Comparison of ENCODE assay signal across 2 cellular contexts in the genomic region with DNA sequence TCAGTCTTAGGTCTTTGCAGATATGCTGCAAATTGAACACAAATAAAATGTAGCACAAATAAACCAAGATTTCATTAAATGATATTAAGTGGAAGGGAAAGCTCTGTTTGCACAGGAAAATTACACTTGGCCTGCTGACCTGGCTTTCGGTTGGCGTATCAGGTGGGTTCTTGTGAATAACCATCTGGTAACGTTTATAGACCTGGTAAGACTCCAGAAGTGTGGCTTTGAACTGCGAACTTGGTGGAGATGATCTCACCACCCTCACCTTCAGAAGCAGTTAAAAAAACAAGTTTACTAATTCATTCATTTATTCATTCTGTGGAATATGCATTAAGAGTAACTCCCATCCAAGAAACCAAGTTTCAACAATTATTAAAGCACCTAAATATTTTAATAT.
TF ChIP-seq lines count a peak whose summit lies in the region.

No MANE protein-coding gene starts in this region.

TF ChIP-seq in HEK293, 187 proteins besides CTCF, POLR2A, EP300 and RAD21:
- no peak for TF ChIP-seq KLF8 (tag by site-specific recombination; IDR thresholded peaks at IDR 0.05)
- no peak for TF ChIP-seq ZNF658 (tag by site-specific recombination; IDR thresholded peaks at IDR 0.05)
- TF ChIP-seq ZNF624 (tag by site-specific recombination; IDR thresholded peaks at IDR 0.05) = no peak
- no peak for TF ChIP-seq ZNF501 (tag by site-specific recombination; IDR thresholded peaks at IDR 0.05)
- TF ChIP-seq OSR2 (tag by site-specific recombination; IDR thresholded peaks at IDR 0.05) = peak; percentile 48; the same call in 1 of the 2 replicates
- peak; percentile 23; the same call in 1 of the 2 replicates for TF ChIP-seq ZNF843 (tag by site-specific recombination; IDR thresholded peaks at IDR 0.05)

TF ChIP-seq in GM12878, 131 proteins besides CTCF, POLR2A, EP300 and RAD21:
- TF ChIP-seq, protein P1, sequence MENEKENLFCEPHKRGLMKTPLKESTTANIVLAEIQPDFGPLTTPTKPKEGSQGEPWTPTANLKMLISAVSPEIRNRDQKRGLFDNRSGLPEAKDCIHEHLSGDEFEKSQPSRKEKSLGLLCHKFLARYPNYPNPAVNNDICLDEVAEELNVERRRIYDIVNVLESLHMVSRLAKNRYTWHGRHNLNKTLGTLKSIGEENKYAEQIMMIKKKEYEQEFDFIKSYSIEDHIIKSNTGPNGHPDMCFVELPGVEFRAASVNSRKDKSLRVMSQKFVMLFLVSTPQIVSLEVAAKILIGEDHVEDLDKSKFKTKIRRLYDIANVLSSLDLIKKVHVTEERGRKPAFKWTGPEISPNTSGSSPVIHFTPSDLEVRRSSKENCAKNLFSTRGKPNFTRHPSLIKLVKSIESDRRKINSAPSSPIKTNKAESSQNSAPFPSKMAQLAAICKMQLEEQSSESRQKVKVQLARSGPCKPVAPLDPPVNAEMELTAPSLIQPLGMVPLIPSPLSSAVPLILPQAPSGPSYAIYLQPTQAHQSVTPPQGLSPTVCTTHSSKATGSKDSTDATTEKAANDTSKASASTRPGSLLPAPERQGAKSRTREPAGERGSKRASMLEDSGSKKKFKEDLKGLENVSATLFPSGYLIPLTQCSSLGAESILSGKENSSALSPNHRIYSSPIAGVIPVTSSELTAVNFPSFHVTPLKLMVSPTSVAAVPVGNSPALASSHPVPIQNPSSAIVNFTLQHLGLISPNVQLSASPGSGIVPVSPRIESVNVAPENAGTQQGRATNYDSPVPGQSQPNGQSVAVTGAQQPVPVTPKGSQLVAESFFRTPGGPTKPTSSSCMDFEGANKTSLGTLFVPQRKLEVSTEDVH (IDR thresholded peaks at IDR 0.05; ENCODE audit: low read depth, partially characterized antibody) = no peak
- TF ChIP-seq SREBF1 (IDR thresholded peaks at IDR 0.05; ENCODE audit: low read length) (no peak), SMAD5 (IDR thresholded peaks at IDR 0.05; ENCODE audit: low read depth) (no peak), ZNF274 (IDR thresholded peaks at IDR 0.05; ENCODE audit: insufficient read depth, insufficient read length) (no peak), SREBF2 (IDR thresholded peaks at IDR 0.05; ENCODE audit: low read length) (no peak), NR2C1 (IDR thresholded peaks at IDR 0.05) (no peak), CREB1 (IDR thresholded peaks at IDR 0.05; ENCODE audit: low read depth) (no peak), TAF1 (IDR thresholded peaks at IDR 0.05; ENCODE audit: borderline replicate concordance, low read depth, low read length) (no peak), HCFC1 (IDR thresholded peaks at IDR 0.05; ENCODE audit: low read length) (no peak), JUND (IDR thresholded peaks at IDR 0.05; ENCODE audit: low read depth, low read length) (no peak), RUNX3 (IDR thresholded peaks at IDR 0.05; ENCODE audit: low read length) (no peak), PML (IDR thresholded peaks at IDR 0.05; ENCODE audit: low read length) (no peak)
- TF ChIP-seq, protein P2, sequence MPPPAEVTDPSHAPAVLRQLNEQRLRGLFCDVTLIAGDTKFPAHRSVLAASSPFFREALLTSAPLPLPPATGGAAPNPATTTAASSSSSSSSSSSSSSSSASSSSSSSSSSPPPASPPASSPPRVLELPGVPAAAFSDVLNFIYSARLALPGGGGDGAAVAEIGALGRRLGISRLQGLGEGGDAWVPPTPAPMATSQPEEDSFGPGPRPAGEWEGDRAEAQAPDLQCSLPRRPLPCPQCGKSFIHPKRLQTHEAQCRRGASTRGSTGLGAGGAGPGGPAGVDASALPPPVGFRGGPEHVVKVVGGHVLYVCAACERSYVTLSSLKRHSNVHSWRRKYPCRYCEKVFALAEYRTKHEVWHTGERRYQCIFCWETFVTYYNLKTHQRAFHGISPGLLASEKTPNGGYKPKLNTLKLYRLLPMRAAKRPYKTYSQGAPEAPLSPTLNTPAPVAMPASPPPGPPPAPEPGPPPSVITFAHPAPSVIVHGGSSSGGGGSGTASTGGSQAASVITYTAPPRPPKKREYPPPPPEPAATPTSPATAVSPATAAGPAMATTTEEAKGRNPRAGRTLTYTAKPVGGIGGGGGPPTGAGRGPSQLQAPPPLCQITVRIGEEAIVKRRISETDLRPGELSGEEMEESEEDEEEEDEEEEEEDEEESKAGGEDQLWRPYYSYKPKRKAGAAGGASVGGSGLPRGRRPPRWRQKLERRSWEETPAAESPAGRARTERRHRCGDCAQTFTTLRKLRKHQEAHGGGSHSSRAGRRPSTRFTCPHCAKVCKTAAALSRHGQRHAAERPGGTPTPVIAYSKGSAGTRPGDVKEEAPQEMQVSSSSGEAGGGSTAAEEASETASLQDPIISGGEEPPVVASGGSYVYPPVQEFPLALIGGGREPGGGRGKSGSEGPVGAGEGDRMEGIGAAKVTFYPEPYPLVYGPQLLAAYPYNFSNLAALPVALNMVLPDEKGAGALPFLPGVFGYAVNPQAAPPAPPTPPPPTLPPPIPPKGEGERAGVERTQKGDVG (CRISPR knock-in tag; IDR thresholded peaks at IDR 0.05) = no peak
- TF ChIP-seq, protein P3, sequence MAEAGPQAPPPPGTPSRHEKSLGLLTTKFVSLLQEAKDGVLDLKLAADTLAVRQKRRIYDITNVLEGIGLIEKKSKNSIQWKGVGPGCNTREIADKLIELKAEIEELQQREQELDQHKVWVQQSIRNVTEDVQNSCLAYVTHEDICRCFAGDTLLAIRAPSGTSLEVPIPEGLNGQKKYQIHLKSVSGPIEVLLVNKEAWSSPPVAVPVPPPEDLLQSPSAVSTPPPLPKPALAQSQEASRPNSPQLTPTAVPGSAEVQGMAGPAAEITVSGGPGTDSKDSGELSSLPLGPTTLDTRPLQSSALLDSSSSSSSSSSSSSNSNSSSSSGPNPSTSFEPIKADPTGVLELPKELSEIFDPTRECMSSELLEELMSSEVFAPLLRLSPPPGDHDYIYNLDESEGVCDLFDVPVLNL (IDR thresholded peaks at IDR 0.05; ENCODE audit: low read depth, low read length) = no peak
- TF ChIP-seq, protein P4, sequence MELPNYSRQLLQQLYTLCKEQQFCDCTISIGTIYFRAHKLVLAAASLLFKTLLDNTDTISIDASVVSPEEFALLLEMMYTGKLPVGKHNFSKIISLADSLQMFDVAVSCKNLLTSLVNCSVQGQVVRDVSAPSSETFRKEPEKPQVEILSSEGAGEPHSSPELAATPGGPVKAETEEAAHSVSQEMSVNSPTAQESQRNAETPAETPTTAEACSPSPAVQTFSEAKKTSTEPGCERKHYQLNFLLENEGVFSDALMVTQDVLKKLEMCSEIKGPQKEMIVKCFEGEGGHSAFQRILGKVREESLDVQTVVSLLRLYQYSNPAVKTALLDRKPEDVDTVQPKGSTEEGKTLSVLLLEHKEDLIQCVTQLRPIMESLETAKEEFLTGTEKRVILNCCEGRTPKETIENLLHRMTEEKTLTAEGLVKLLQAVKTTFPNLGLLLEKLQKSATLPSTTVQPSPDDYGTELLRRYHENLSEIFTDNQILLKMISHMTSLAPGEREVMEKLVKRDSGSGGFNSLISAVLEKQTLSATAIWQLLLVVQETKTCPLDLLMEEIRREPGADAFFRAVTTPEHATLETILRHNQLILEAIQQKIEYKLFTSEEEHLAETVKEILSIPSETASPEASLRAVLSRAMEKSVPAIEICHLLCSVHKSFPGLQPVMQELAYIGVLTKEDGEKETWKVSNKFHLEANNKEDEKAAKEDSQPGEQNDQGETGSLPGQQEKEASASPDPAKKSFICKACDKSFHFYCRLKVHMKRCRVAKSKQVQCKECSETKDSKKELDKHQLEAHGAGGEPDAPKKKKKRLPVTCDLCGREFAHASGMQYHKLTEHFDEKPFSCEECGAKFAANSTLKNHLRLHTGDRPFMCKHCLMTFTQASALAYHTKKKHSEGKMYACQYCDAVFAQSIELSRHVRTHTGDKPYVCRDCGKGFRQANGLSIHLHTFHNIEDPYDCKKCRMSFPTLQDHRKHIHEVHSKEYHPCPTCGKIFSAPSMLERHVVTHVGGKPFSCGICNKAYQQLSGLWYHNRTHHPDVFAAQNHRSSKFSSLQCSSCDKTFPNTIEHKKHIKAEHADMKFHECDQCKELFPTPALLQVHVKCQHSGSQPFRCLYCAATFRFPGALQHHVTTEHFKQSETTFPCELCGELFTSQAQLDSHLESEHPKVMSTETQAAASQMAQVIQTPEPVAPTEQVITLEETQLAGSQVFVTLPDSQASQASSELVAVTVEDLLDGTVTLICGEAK (IDR thresholded peaks at IDR 0.05; ENCODE audit: borderline replicate concordance) = no peak
- TF ChIP-seq, protein P5, sequence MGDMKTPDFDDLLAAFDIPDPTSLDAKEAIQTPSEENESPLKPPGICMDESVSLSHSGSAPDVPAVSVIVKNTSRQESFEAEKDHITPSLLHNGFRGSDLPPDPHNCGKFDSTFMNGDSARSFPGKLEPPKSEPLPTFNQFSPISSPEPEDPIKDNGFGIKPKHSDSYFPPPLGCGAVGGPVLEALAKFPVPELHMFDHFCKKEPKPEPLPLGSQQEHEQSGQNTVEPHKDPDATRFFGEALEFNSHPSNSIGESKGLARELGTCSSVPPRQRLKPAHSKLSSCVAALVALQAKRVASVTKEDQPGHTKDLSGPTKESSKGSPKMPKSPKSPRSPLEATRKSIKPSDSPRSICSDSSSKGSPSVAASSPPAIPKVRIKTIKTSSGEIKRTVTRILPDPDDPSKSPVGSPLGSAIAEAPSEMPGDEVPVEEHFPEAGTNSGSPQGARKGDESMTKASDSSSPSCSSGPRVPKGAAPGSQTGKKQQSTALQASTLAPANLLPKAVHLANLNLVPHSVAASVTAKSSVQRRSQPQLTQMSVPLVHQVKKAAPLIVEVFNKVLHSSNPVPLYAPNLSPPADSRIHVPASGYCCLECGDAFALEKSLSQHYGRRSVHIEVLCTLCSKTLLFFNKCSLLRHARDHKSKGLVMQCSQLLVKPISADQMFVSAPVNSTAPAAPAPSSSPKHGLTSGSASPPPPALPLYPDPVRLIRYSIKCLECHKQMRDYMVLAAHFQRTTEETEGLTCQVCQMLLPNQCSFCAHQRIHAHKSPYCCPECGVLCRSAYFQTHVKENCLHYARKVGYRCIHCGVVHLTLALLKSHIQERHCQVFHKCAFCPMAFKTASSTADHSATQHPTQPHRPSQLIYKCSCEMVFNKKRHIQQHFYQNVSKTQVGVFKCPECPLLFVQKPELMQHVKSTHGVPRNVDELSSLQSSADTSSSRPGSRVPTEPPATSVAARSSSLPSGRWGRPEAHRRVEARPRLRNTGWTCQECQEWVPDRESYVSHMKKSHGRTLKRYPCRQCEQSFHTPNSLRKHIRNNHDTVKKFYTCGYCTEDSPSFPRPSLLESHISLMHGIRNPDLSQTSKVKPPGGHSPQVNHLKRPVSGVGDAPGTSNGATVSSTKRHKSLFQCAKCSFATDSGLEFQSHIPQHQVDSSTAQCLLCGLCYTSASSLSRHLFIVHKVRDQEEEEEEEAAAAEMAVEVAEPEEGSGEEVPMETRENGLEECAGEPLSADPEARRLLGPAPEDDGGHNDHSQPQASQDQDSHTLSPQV (IDR thresholded peaks at IDR 0.05) = no peak
- TF ChIP-seq, protein P6, sequence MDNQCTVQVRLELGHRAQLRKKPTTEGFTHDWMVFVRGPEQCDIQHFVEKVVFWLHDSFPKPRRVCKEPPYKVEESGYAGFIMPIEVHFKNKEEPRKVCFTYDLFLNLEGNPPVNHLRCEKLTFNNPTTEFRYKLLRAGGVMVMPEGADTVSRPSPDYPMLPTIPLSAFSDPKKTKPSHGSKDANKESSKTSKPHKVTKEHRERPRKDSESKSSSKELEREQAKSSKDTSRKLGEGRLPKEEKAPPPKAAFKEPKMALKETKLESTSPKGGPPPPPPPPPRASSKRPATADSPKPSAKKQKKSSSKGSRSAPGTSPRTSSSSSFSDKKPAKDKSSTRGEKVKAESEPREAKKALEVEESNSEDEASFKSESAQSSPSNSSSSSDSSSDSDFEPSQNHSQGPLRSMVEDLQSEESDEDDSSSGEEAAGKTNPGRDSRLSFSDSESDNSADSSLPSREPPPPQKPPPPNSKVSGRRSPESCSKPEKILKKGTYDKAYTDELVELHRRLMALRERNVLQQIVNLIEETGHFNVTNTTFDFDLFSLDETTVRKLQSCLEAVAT (IDR thresholded peaks at IDR 0.05) = no peak
